ENCODE assay signal across 18 cellular contexts in the genomic region with DNA sequence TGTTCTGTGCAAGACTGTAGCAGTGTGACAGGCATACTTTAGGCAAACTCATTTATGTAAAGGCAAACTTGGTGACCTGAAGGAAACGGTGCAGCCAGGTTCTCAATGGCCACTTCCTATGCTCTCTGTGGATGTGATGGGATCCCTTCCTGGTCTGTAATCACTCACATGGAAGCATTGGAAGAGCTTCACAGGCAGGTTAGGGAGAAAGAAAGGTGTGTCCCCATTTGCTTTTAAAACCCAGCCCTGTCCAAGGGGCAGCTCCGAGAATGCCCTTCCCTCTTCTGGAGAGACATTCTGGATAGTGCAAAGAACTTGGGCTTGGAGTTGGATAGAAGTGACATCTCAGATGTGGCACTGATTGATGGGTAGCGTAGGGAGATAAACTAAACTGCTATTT. TPM values are rescaled to one million over a fixed set of nuclear protein-coding genes. Genes with fewer than 3 reads are reported as not detected.
A peak's percentile ranks its signal among the peaks of the same experiment; 100 is the strongest.
DNase-seq lines count a peak whose midpoint lies in the region; ATAC-seq, FAIRE-seq and TF ChIP-seq lines count a peak whose summit lies in the region.
"Had no signal": no experiment of that assay in that cellular context is flagged by ENCODE, and none has a peak within 500 bp of the region (broad histone marks: within the 10 kb centered on the region; RNA-seq: fewer than 3 reads in every experiment).

No MANE protein-coding gene starts in this region.

- peak; percentile 46 for DNase-seq in activated CD4-positive, alpha-beta T cell treated with anti-CD3 and anti-CD28 coated beads, Interleukin-2, amount 10 ng/mL, durations not matched to agents 24 days and 14 days
- no peak for DNase-seq in activated CD4-positive, alpha-beta T cell treated with anti-CD3 and anti-CD28 coated beads for 4 hours
- no peak for DNase-seq in H1 (ENCODE audit: low read depth in 1 of 2, low spot score in 2 of 2)
- DNase-seq in nephron progenitor cell: no peak
- DNase-seq in activated CD8-positive, alpha-beta memory T cell treated with anti-CD3 and anti-CD28 coated beads, Interleukin-2, amount 50 U/mL, for 48 hours: no peak
- DNase-seq in immature natural killer cell: no peak
- DNase-seq: 8988T, AML-193, DMS53, GF-D8, GOT3, HCEC 1CT, HFFc6 had no signal

- H2BK5ac ChIP-seq in H1 (ENCODE audit: low read depth, low read length): no peak overlapping the region

- no peak overlapping the region for H3K4me3 Mint-ChIP-seq in activated CD4-positive, alpha-beta T cell treated with anti-CD3 and anti-CD28 coated beads, Interleukin-2, amount 10 ng/mL, durations not matched to agents 24 days and 14 days
- H3K4me3 Mint-ChIP-seq in nephron progenitor cell: no peak overlapping the region
- no peak overlapping the region for H3K4me3 Mint-ChIP-seq in immature natural killer cell
- H3K4me3 Mint-ChIP-seq: HFFc6 had no signal

- no peak overlapping the region for H4K8ac ChIP-seq in H1 (ENCODE audit: extremely low read depth, insufficient read depth, low read length)

- H3K23ac ChIP-seq in H1 (ENCODE audit: insufficient read length): no peak overlapping the region

- no peak overlapping the region for H4K5ac ChIP-seq in H1 (ENCODE audit: insufficient read length, low read depth, low read length)

- TF ChIP-seq POLR2A in H1 (IDR thresholded peaks at IDR 0.05; ENCODE audit: control extremely low read depth in 1 of 2, low read depth in 2 of 2, low read length in 2 of 2): no peak

- H3K4me1 Mint-ChIP-seq in activated CD4-positive, alpha-beta T cell treated with anti-CD3 and anti-CD28 coated beads, Interleukin-2, amount 10 ng/mL, durations not matched to agents 24 days and 14 days: no peaks in the 10 kb centered on the region
- H3K4me1 Mint-ChIP-seq in nephron progenitor cell (peaks cover 19% of the 10 kb centered on the region), immature natural killer cell (no peaks in the 10 kb centered on the region)

- TF ChIP-seq RAD21 in H1 (IDR thresholded peaks at IDR 0.05 in 1 of 2, conservative IDR thresholded peaks at IDR 0.05 in 1 of 2; ENCODE audit: low read depth in 2 of 2, low read length in 2 of 2): no peak

- H3K27me3 ChIP-seq in H1 (replicated peaks in 1 of 4; ENCODE audit: control insufficient read depth in 3 of 4, extremely low read depth in 1 of 4, insufficient read depth in 3 of 4, low read length in 3 of 4): no peaks in the 10 kb centered on the region
- H3K27me3 ChIP-seq: BLaER1 had no signal

- H3K9ac ChIP-seq in H1 (replicated peaks in 1 of 4; ENCODE audit: extremely low read depth in 1 of 4, low read depth in 3 of 4, low read length in 3 of 4): no peak overlapping the region
- H3K9ac ChIP-seq: BLaER1 had no signal

- no peaks in the 10 kb centered on the region for H3K23me2 ChIP-seq in H1 (ENCODE audit: low read depth, low read length)

- H3K4me2 ChIP-seq in H1 (ENCODE audit: insufficient read depth in 1 of 2, low read depth in 2 of 2, low read length in 2 of 2): 0 out of 4 replicates have a peak overlapping the region, but pooled peaks of 1 of the 2 experiments have one; percentile 10
- H3K4me2 ChIP-seq: BLaER1 had no signal

- H3K27ac Mint-ChIP-seq in activated CD4-positive, alpha-beta T cell treated with anti-CD3 and anti-CD28 coated beads, Interleukin-2, amount 10 ng/mL, durations not matched to agents 24 days and 14 days: no peak overlapping the region
- H3K27ac Mint-ChIP-seq in nephron progenitor cell: peak overlapping the region; percentile 14
- H3K27ac Mint-ChIP-seq in immature natural killer cell: no peak overlapping the region

- no peak overlapping the region for H2BK120ac ChIP-seq in H1 (replicated peaks; ENCODE audit: low read depth, low read length)

- no peak overlapping the region for H3K4ac ChIP-seq in H1 (replicated peaks; ENCODE audit: insufficient read length, low read depth, low read length)

- peaks cover 0 to 5% (median 4%) of the 10 kb centered on the region in 4 experiments; a peak in 2 of 7 replicates for H3K4me1 ChIP-seq in H1 (replicated peaks in 1 of 4; ENCODE audit: control insufficient read depth in 3 of 4, insufficient read depth in 4 of 4, low read length in 3 of 4)
- H3K4me1 ChIP-seq: BLaER1 had no signal

- H2AK5ac ChIP-seq in H1 (ENCODE audit: low read depth, low read length): peak overlapping the region; percentile 79; the same call in 1 of the 2 replicates

- no peaks in the 10 kb centered on the region for H3K9me3 ChIP-seq in H1 (ENCODE audit: insufficient read depth in 2 of 2, low read depth in 1 of 2, low read length in 1 of 2)
- H3K9me3 ChIP-seq: BLaER1 had no signal

- no peak overlapping the region for H3K27ac ChIP-seq in H1 (ENCODE audit: low read depth, low read length)
- H3K27ac ChIP-seq: BLaER1 had no signal

- TF ChIP-seq CTCF in H1 (IDR thresholded peaks at IDR 0.05; ENCODE audit: control extremely low read depth in 1 of 3, insufficient read depth in 1 of 3, low read depth in 1 of 3, low read length in 3 of 3) (no peak), nephron progenitor cell (IDR thresholded peaks at IDR 0.05) (no peak)

- no peak for TF ChIP-seq EP300 in H1 (IDR thresholded peaks at IDR 0.05; ENCODE audit: borderline replicate concordance in 1 of 2, low read depth in 2 of 2, low read length in 2 of 2)

- H2BK12ac ChIP-seq in H1 (ENCODE audit: low read depth, low read length): no peak overlapping the region

- POLR2A ChIA-PET in H1 (lab: Charles Lee; ENCODE audit: partially characterized antibody): interaction anchor here (1.1 to 1.2 kb wide), 2 partner anchors 16 to 17 kb away, joined by 3 read pairs; no protein-coding TSS in a partner anchor

- peaks cover 0 to 59% (median 41%) of the 10 kb centered on the region in 4 experiments; a peak in 7 of 8 replicates for H3K36me3 ChIP-seq in H1 (ENCODE audit: control insufficient read depth in 2 of 4, insufficient read depth in 4 of 4, low read length in 3 of 4)

- intact Hi-C loops in activated CD4-positive, alpha-beta T cell treated with anti-CD3 and anti-CD28 coated beads, Interleukin-2, amount 10 ng/mL, durations not matched to agents 24 days and 14 days (cut with micrococcal nuclease): no loop called here

- WGBS in H1 (ENCODE audit: extremely low coverage in 1 of 2, insufficient coverage in 1 of 2, insufficient read length in 1 of 2, insufficient replicate concordance in 2 of 2, low coverage in 1 of 2, low lambda C conversion rate in 2 of 2, missing lambda C conversion rate in 1 of 2), 2 experiments: 90% methylated on average over 3 of the region's 3 CpGs; no CpG with 5 or more reads in 1 of the 2 experiments

- H3K27me3 Mint-ChIP-seq in activated CD4-positive, alpha-beta T cell treated with anti-CD3 and anti-CD28 coated beads, Interleukin-2, amount 10 ng/mL, durations not matched to agents 24 days and 14 days: no peaks in the 10 kb centered on the region
- H3K27me3 Mint-ChIP-seq in nephron progenitor cell (ENCODE audit: low read depth, poor library complexity): peaks cover 6% of the 10 kb centered on the region
- H3K27me3 Mint-ChIP-seq in immature natural killer cell (ENCODE audit: low read depth in 3 of 3): no peaks in the 10 kb centered on the region

- CTCF ChIA-PET in H1 (lab: Charles Lee; ENCODE audit: partially characterized antibody): interaction anchor here (0.8 to 1.9 kb wide), 4 partner anchors 9 to 240 kb away, joined by 3 to 6 read pairs (median 3); no protein-coding TSS in a partner anchor

- H4K20me1 ChIP-seq in H1 (replicated peaks in 1 of 2; ENCODE audit: control insufficient read depth in 1 of 2, insufficient read depth in 2 of 2, low read length in 2 of 2): peaks cover 2 to 3% of the 10 kb centered on the region in 2 experiments
- H4K20me1 ChIP-seq: BLaER1 had no signal

- FAIRE-seq in H1 (lab: Jason Lieb, UNC): no peak
- FAIRE-seq: GM18507, HepG2, HTR-8/SVneo had no signal

- no peak overlapping the region for H2AFZ ChIP-seq in H1 (ENCODE audit: low read length)

- no peak overlapping the region for H3K18ac ChIP-seq in H1 (ENCODE audit: extremely low read depth, low read length)

- H4K91ac ChIP-seq in H1 (replicated peaks; ENCODE audit: insufficient read length, low read length): no peak overlapping the region

- H2BK15ac ChIP-seq in H1 (ENCODE audit: low read length): no peak overlapping the region

- H2BK20ac ChIP-seq in H1 (ENCODE audit: low read length): no peak overlapping the region

- ATAC-seq in activated CD4-positive, CD25-positive, alpha-beta regulatory T cell treated with anti-CD3 and anti-CD28 coated beads, Interleukin-2, amount 50 U/mL, for 24 hours: no peak
- ATAC-seq: HepG2 had no signal

- no peaks in the 10 kb centered on the region for H3K9me3 Mint-ChIP-seq in activated CD4-positive, alpha-beta T cell treated with anti-CD3 and anti-CD28 coated beads, Interleukin-2, amount 10 ng/mL, durations not matched to agents 24 days and 14 days
- H3K9me3 Mint-ChIP-seq in nephron progenitor cell: no peaks in the 10 kb centered on the region
- no peaks in the 10 kb centered on the region for H3K9me3 Mint-ChIP-seq in immature natural killer cell
- H3K9me3 Mint-ChIP-seq: HFFc6 had no signal

- no peak overlapping the region for H3K4me3 ChIP-seq in H1 (ENCODE audit: extremely low read depth in 1 of 4, insufficient read depth in 2 of 4, low read depth in 3 of 4, low read length in 4 of 4)
- H3K4me3 ChIP-seq: BLaER1 had no signal

- no peaks in the 10 kb centered on the region for H3K79me2 ChIP-seq in H1 (ENCODE audit: control insufficient read depth in 1 of 2, insufficient read depth in 2 of 2, low read length in 2 of 2)

- H3K56ac ChIP-seq in H1 (replicated peaks; ENCODE audit: insufficient read length, low read depth, low read length): no peak overlapping the region

- H3K79me1 ChIP-seq in H1 (ENCODE audit: low read depth, low read length): no peaks in the 10 kb centered on the region

- peaks cover 42% of the 10 kb centered on the region for H3K36me3 Mint-ChIP-seq in activated CD4-positive, alpha-beta T cell treated with anti-CD3 and anti-CD28 coated beads, Interleukin-2, amount 10 ng/mL, durations not matched to agents 24 days and 14 days (ENCODE audit: low read depth)
- peaks cover 59% of the 10 kb centered on the region for H3K36me3 Mint-ChIP-seq in nephron progenitor cell (ENCODE audit: low read depth)
- peaks cover 35 to 51% (median 39%) of the 10 kb centered on the region in 3 donors for H3K36me3 Mint-ChIP-seq in immature natural killer cell

- H3K14ac ChIP-seq in H1 (ENCODE audit: insufficient read length): no peak overlapping the region

RNA-seq across cellular contexts. Expression of gene CEP43, which starts 28.1 kb away (rescaled TPM):
- 21.1 and 23.0 TPM in 2 replicates for total RNA-seq in activated CD4-positive, alpha-beta T cell treated with anti-CD3 and anti-CD28 coated beads, Interleukin-2, amount 10 ng/mL, durations not matched to agents 24 days and 14 days
- 31.2 and 33.8 TPM in 2 replicates for total RNA-seq in H1 (2021; fragmentation: NEBNext Ultra II Directional; extraction: Animal tissue kit (Norgen Biotek cat#: 25700))
- 9.9 and 12.0 TPM in 2 replicates for polyA plus RNA-seq in H1 (2011; rRNA removed)
- polyA plus RNA-seq in H1 (2011; cell fraction: cytosol; rRNA removed): 20.6 TPM
- 14.2 TPM for polyA plus RNA-seq in H1 (2011; cell fraction: nucleus; rRNA removed)
- polyA plus RNA-seq in H1 (2012, experiment 1 of 2): 13.6 to 28.7 TPM (median 18.0 TPM) in 4 replicates
- polyA plus RNA-seq in H1 (2012, experiment 2 of 2): 3.0 TPM
- 15.2 TPM for polyA plus RNA-seq in H1 (2013, experiment 1 of 2)
- 14.7 TPM for polyA plus RNA-seq in H1 (2013, experiment 2 of 2)
- 11.1 and 11.4 TPM in 2 replicates for polyA minus RNA-seq in H1 (2011; rRNA and poly(A)+ RNA removed)
- 12.2 TPM for polyA minus RNA-seq in H1 (2011; cell fraction: cytosol; rRNA and poly(A)+ RNA removed)
- polyA minus RNA-seq in H1 (2011; cell fraction: nucleus; rRNA and poly(A)+ RNA removed): 23.6 TPM
- 1 to 10 TPM; 4.7 to 9.9 (median 6.9) TPM for polyA plus RNA-seq in immature natural killer cell
